ENCODE assay signal across 16 cellular contexts in genomic region chr15:66778314-66778665, GRCh38.
DNase-seq lines count a peak whose midpoint lies in the region; ATAC-seq and TF ChIP-seq lines count a peak whose summit lies in the region.
"Had no signal": no experiment of that assay in that cellular context is flagged by ENCODE, and none has a peak within 500 bp of the region (broad histone marks: within the 10 kb centered on the region; RNA-seq: fewer than 3 reads in every experiment).

No MANE protein-coding gene starts in this region.

- peak overlapping the region; percentile 96 for H3K27ac Mint-ChIP-seq in mesothelial cell of epicardium

- H3K9ac ChIP-seq in GM23248 (no peak overlapping the region), adipocyte (ENCODE audit: low read length) (peak overlapping the region; percentile 30), smooth muscle cell (ENCODE audit: low read depth) (no peak overlapping the region)
- H3K9ac ChIP-seq: BLaER1 treated with 17β-estradiol and CSF1 and Interleukin-3, amounts not matched to agents 10 nM and 100 nM; KMS-11 had no signal

- H3K4me1 ChIP-seq in GM23248 (ENCODE audit: insufficient read depth) = peaks cover 59% of the 10 kb centered on the region
- H3K4me1 ChIP-seq in adipocyte (ENCODE audit: control insufficient read depth, insufficient read depth, low read length) = peaks cover 59% of the 10 kb centered on the region
- H3K4me1 ChIP-seq in smooth muscle cell (ENCODE audit: low read depth) = peaks cover 38% of the 10 kb centered on the region
- peaks cover 15% of the 10 kb centered on the region for H3K4me1 ChIP-seq in BE2C

- DNase-seq in GM23248 (no peak), adipocyte (ENCODE audit: low read depth) (no peak), mesothelial cell of epicardium (ENCODE audit: low spot score in 2 of 2, unreplicated experiment in 2 of 2) (no peak), smooth muscle cell (lab: John Stamatoyannopoulos, UW; ENCODE audit: unreplicated experiment) (no peak), NCI-H1694 treated with DMSO at 0.1 percent for 48 hours (lab: John Stamatoyannopoulos, UW) (no peak), coronary artery (ENCODE audit: low spot score) (no peak), BE2C (no peak)
- DNase-seq: DMS 273 treated with DMSO at 0.1 percent for 48 hours, GF-D8, NCI-H1092, NCI-H524, Right ventricle myocardium superior had no signal

- H3K9me3 ChIP-seq in GM23248 (ENCODE audit: low read depth) = no peaks in the 10 kb centered on the region
- H3K9me3 ChIP-seq in adipocyte (ENCODE audit: control insufficient read depth, low read length) = no peaks in the 10 kb centered on the region
- no peaks in the 10 kb centered on the region for H3K9me3 ChIP-seq in smooth muscle cell (replicated peaks; ENCODE audit: low read depth)
- no peaks in the 10 kb centered on the region for H3K9me3 ChIP-seq in BE2C
- H3K9me3 ChIP-seq: BLaER1 treated with 17β-estradiol and CSF1 and Interleukin-3, amounts not matched to agents 10 nM and 100 nM; Peyer's patch had no signal

- H2AFZ ChIP-seq in GM23248 = no peak overlapping the region
- H2AFZ ChIP-seq in smooth muscle cell (ENCODE audit: low read depth) = no peak overlapping the region

- H3K27me3 ChIP-seq in GM23248 (replicated peaks; ENCODE audit: insufficient read depth) = no peaks in the 10 kb centered on the region
- H3K27me3 ChIP-seq in adipocyte (replicated peaks; ENCODE audit: control insufficient read depth, insufficient read depth, low read length) = no peaks in the 10 kb centered on the region
- no peaks in the 10 kb centered on the region for H3K27me3 ChIP-seq in smooth muscle cell (ENCODE audit: low read depth)
- no peaks in the 10 kb centered on the region for H3K27me3 ChIP-seq in BE2C
- H3K27me3 ChIP-seq: BLaER1 treated with 17β-estradiol and CSF1 and Interleukin-3, amounts not matched to agents 10 nM and 100 nM; Peyer's patch had no signal

- H4K20me1 ChIP-seq in GM23248 (ENCODE audit: insufficient read depth) (no peaks in the 10 kb centered on the region), smooth muscle cell (ENCODE audit: low read depth) (peaks cover 96% of the 10 kb centered on the region)

- peaks cover 30% of the 10 kb centered on the region; the same call in 1 of the 2 replicates for H3F3A ChIP-seq in GM23248 (ENCODE audit: insufficient read depth)
- peaks cover 24% of the 10 kb centered on the region for H3F3A ChIP-seq in smooth muscle cell (ENCODE audit: low read depth)

- H3K9me3 Mint-ChIP-seq in mesothelial cell of epicardium = no peaks in the 10 kb centered on the region

- in situ Hi-C loops in GM23248 (cut with MboI) = no loop called here

- TF ChIP-seq CTCF in mesothelial cell of epicardium (IDR thresholded peaks at IDR 0.05; ENCODE audit: unreplicated experiment) (no peak), smooth muscle cell (IDR thresholded peaks at IDR 0.05; ENCODE audit: borderline replicate concordance, insufficient read depth, poor library complexity, severe bottlenecking) (no peak), coronary artery (IDR thresholded peaks at IDR 0.05) (no peak), BE2C (IDR thresholded peaks at IDR 0.05; ENCODE audit: low read depth, low read length) (no peak)

- H3K27ac ChIP-seq in GM23248 (peak overlapping the region; percentile 17), smooth muscle cell (ENCODE audit: low read depth) (peak overlapping the region; percentile 75), coronary artery (peak overlapping the region in 1 of 2 donors; percentile 81)
- H3K27ac ChIP-seq: BLaER1 treated with 17β-estradiol and CSF1 and Interleukin-3, amounts not matched to agents 10 nM and 100 nM; KMS-11 had no signal

- H3K4me3 ChIP-seq in GM23248 (no peak overlapping the region), adipocyte (ENCODE audit: low read length) (no peak overlapping the region), smooth muscle cell (no peak overlapping the region), coronary artery (no peak overlapping the region), BE2C (ENCODE audit: low read depth, low read length) (no peak overlapping the region)
- H3K4me3 ChIP-seq: BLaER1 treated with 17β-estradiol and CSF1 and Interleukin-3, amounts not matched to agents 10 nM and 100 nM; Peyer's patch had no signal

- ATAC-seq in HG02884 (IDR thresholded peaks at IDR 0.05; ENCODE audit: unreplicated experiment) = no peak

- 25 to 71% methylated on average over 1 of the region's 1 CpG for WGBS in GM23248 (ENCODE audit: low coverage in 1 of 2, low lambda C conversion rate in 2 of 2, missing lambda C conversion rate in 2 of 2), 2 experiments
- WGBS in smooth muscle cell (ENCODE audit: low lambda C conversion rate) = 100% methylated on average over 1 of the region's 1 CpG

- H3K36me3 Mint-ChIP-seq in mesothelial cell of epicardium = peaks cover 12% of the 10 kb centered on the region

- peaks cover 9% of the 10 kb centered on the region; the same call in 1 of the 2 replicates for H3K36me3 ChIP-seq in GM23248 (ENCODE audit: low read depth)
- H3K36me3 ChIP-seq in adipocyte (ENCODE audit: control insufficient read depth, insufficient read depth, low read length, severe bottlenecking) = peaks cover 22% of the 10 kb centered on the region
- H3K36me3 ChIP-seq in smooth muscle cell (ENCODE audit: low read depth) = no peaks in the 10 kb centered on the region
- H3K36me3 ChIP-seq in BE2C = peaks cover 25% of the 10 kb centered on the region

- no peaks in the 10 kb centered on the region for H3K9me2 ChIP-seq in GM23248 (ENCODE audit: insufficient read depth)

- no peaks in the 10 kb centered on the region for H3K27me3 Mint-ChIP-seq in mesothelial cell of epicardium (ENCODE audit: low read depth)

- H3K79me2 ChIP-seq in GM23248 (ENCODE audit: insufficient read depth) = peaks cover 82% of the 10 kb centered on the region
- peaks cover 86% of the 10 kb centered on the region for H3K79me2 ChIP-seq in smooth muscle cell (ENCODE audit: low read depth)

- H3K4me2 ChIP-seq in GM23248 (ENCODE audit: unreplicated experiment) = no peak overlapping the region
- H3K4me2 ChIP-seq in smooth muscle cell = no peak overlapping the region
- H3K4me2 ChIP-seq: BLaER1 treated with 17β-estradiol and CSF1 and Interleukin-3, amounts not matched to agents 10 nM and 100 nM; KMS-11 had no signal

- no peak overlapping the region for H3K4me3 Mint-ChIP-seq in mesothelial cell of epicardium

- peaks cover 88% of the 10 kb centered on the region for H3K4me1 Mint-ChIP-seq in mesothelial cell of epicardium
